ENCODE assay signal across 8 cellular contexts in the genomic region with DNA sequence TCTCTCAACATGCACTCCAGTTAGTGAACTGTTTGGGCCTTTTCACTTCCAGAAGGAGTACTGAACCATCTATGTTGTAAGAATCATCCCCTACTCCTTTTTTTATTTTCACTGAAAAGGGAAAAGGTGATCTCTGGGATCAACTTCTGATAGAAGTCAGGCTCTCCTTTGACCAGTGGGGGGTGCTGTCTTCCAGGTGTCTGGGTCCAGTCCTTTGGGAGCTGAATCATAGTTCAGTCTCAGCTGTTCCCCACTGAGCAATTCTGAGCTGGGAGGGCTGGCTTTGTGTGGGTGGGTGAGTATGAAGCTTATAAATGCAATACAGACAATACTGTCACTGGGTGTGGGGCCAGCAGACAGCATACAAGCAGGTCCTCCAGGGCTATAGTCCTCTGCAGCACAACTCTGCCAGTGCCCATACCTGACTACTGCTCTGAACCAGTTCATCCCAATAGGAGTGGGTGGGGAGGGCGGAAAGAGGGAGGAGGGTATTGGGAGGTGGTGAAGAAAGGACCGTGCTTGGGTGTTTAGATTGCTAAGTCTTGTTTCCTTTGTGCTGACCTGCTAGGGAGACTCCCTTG. TPM values are rescaled to one million over a fixed set of nuclear protein-coding genes. Genes with fewer than 3 reads are reported as not detected.
DNase-seq lines count a peak whose midpoint lies in the region; ATAC-seq and TF ChIP-seq lines count a peak whose summit lies in the region.

No MANE protein-coding gene starts in this region.

- TF ChIP-seq CTCF in HFF-Myc (IDR thresholded peaks at IDR 0.05; ENCODE audit: low read depth, low read length, missing control alignments) (peak; percentile 84), astrocyte of the cerebellum (IDR thresholded peaks at IDR 0.05; ENCODE audit: low read depth, low read length, missing control alignments) (peak; percentile 80)

- peak; percentile 39 for DNase-seq in COLO668 (lab: John Stamatoyannopoulos, UW; ENCODE audit: unreplicated experiment)
- peak; percentile 51 for DNase-seq in HFF-Myc (ENCODE audit: extremely low read depth, low read depth)
- DNase-seq in SJCRH30 = peak; percentile 80 to 85
- DNase-seq in astrocyte of the cerebellum (ENCODE audit: low read depth) = peak; percentile 38
- peak; percentile 82 for DNase-seq in islet precursor cell
- peak; percentile 61 to 76 (median 65) for DNase-seq in stimulated activated CD4-positive, alpha-beta T cell treated with anti-CD3 and anti-CD28 coated beads, TNF-alpha, amount 100 ng/mL, for 24 hours (ENCODE audit: low read depth in 3 of 3)
- no peak for DNase-seq in NCI-H128 (lab: John Stamatoyannopoulos, UW; ENCODE audit: unreplicated experiment)

- peaks cover 14% of the 10 kb centered on the region; the same call in 1 of the 2 replicates for H3K4me1 ChIP-seq in SJCRH30

- no peak overlapping the region for H3K27ac ChIP-seq in SJCRH30

- no peaks in the 10 kb centered on the region for H3K9me3 ChIP-seq in SJCRH30 (replicated peaks)

- H3K27me3 ChIP-seq in SJCRH30 = no peaks in the 10 kb centered on the region

- in situ Hi-C loops in astrocyte of the cerebellum (cut with HindIII; ENCODE audit: low sequenced_read_pairs) = loop anchor here (5.0 kb wide), 1 partner anchor 36 kb away; no protein-coding TSS in a partner anchor

- ATAC-seq in GM21360 (IDR thresholded peaks at IDR 0.05; ENCODE audit: unreplicated experiment) = no peak

- no peak overlapping the region for H3K4me3 ChIP-seq in HFF-Myc (replicated peaks; ENCODE audit: low read depth, low read length)
- H3K4me3 ChIP-seq in SJCRH30 = no peak overlapping the region
- H3K4me3 ChIP-seq in astrocyte of the cerebellum (ENCODE audit: low read depth, low read length) = no peak overlapping the region

- no peaks in the 10 kb centered on the region for H3K36me3 ChIP-seq in SJCRH30

RNA-seq across cellular contexts. Expression of a gene that starts 12.5 kb away (rescaled TPM):
- 105 and 107 TPM in 2 replicates for total RNA-seq in SJCRH30 (2014; rRNA removed; shearing (Covaris generic))

RNA-seq across cellular contexts. Expression of a gene that starts 48.1 kb away (rescaled TPM):
- total RNA-seq in SJCRH30 (2014; rRNA removed; shearing (Covaris generic)) = 2.6 and 4.0 TPM in 2 replicates
